In the genomic region with DNA sequence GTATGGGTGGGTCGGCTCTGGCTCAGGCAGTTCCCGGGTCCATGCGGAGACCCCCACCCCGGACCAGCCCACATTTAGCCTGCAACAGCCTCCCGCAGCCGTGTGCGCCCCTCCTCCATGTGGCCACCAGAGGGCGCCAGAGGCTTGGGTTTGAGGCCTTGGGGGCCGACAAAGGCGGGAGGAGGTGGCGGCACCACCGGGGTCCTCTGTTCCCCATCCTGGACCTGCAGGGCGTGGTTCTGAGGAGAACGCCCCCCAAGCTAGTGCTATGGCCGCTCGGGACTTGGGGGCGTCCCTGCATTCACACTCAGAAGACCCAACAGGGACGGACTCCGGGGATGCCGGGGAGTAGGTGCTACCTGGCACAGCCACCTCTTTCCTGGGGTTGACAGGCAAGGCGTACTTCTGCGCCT, we compare ENCODE assay signal across 8 cellular contexts. TPM values are rescaled to one million over a fixed set of nuclear protein-coding genes. Genes with fewer than 3 reads are reported as not detected.
A peak's percentile ranks its signal among the peaks of the same experiment; 100 is the strongest.
DNase-seq lines count a peak whose midpoint lies in the region; ATAC-seq and TF ChIP-seq lines count a peak whose summit lies in the region.

No MANE protein-coding gene starts in this region.

- no peak overlapping the region for H3K4me3 Mint-ChIP-seq in activated CD8-positive, alpha-beta T cell treated with anti-CD3 and anti-CD28 coated beads for 36 hours
- no peak overlapping the region for H3K4me3 Mint-ChIP-seq in naive B cell
- H3K4me3 Mint-ChIP-seq in stimulated activated effector memory CD8-positive, alpha-beta T cell treated with anti-CD3 and anti-CD28 coated beads, Interleukin-12 subunit alpha, Interleukin-12 subunit beta, amount 100 ng/mL, for 72 hours = no peak overlapping the region

- POLR2A ChIA-PET in activated CD8-positive, alpha-beta T cell treated with anti-CD3 and anti-CD28 coated beads for 36 hours (lab: Charles Lee) = interaction anchor here (1.4 kb wide), 1 partner anchor 14 kb away, joined by 4 read pairs; no protein-coding TSS in a partner anchor

- CTCF ChIA-PET in activated CD8-positive, alpha-beta T cell treated with anti-CD3 and anti-CD28 coated beads for 36 hours (lab: Charles Lee) = interaction anchor here (0.9 to 9.5 kb wide), 11 partner anchors 15 to 246 kb away, joined by 3 to 124 read pairs (median 4); no protein-coding TSS in a partner anchor

- TF ChIP-seq CTCF in activated CD8-positive, alpha-beta T cell treated with anti-CD3 and anti-CD28 coated beads for 36 hours (IDR thresholded peaks at IDR 0.05) = peak; percentile 95

- no peaks in the 10 kb centered on the region for H3K36me3 Mint-ChIP-seq in activated CD8-positive, alpha-beta T cell treated with anti-CD3 and anti-CD28 coated beads for 36 hours (ENCODE audit: low read depth)
- H3K36me3 Mint-ChIP-seq in naive B cell = no peaks in the 10 kb centered on the region
- H3K36me3 Mint-ChIP-seq in stimulated activated effector memory CD8-positive, alpha-beta T cell treated with anti-CD3 and anti-CD28 coated beads, Interleukin-12 subunit alpha, Interleukin-12 subunit beta, amount 100 ng/mL, for 72 hours = no peaks in the 10 kb centered on the region

- H3K4me1 Mint-ChIP-seq in activated CD8-positive, alpha-beta T cell treated with anti-CD3 and anti-CD28 coated beads for 36 hours (ENCODE audit: low read depth) = no peaks in the 10 kb centered on the region
- H3K4me1 Mint-ChIP-seq in naive B cell = no peaks in the 10 kb centered on the region
- H3K4me1 Mint-ChIP-seq in stimulated activated effector memory CD8-positive, alpha-beta T cell treated with anti-CD3 and anti-CD28 coated beads, Interleukin-12 subunit alpha, Interleukin-12 subunit beta, amount 100 ng/mL, for 72 hours = peaks cover 8% of the 10 kb centered on the region

- H3K9me3 Mint-ChIP-seq in activated CD8-positive, alpha-beta T cell treated with anti-CD3 and anti-CD28 coated beads for 36 hours = no peaks in the 10 kb centered on the region
- no peaks in the 10 kb centered on the region for H3K9me3 Mint-ChIP-seq in naive B cell
- no peaks in the 10 kb centered on the region for H3K9me3 Mint-ChIP-seq in stimulated activated effector memory CD8-positive, alpha-beta T cell treated with anti-CD3 and anti-CD28 coated beads, Interleukin-12 subunit alpha, Interleukin-12 subunit beta, amount 100 ng/mL, for 72 hours

- H3K27ac Mint-ChIP-seq in activated CD8-positive, alpha-beta T cell treated with anti-CD3 and anti-CD28 coated beads for 36 hours = no peak overlapping the region
- no peak overlapping the region for H3K27ac Mint-ChIP-seq in naive B cell
- H3K27ac Mint-ChIP-seq in stimulated activated effector memory CD8-positive, alpha-beta T cell treated with anti-CD3 and anti-CD28 coated beads, Interleukin-12 subunit alpha, Interleukin-12 subunit beta, amount 100 ng/mL, for 72 hours = no peak overlapping the region

- H3K27me3 Mint-ChIP-seq in activated CD8-positive, alpha-beta T cell treated with anti-CD3 and anti-CD28 coated beads for 36 hours = peaks cover 15% of the 10 kb centered on the region
- peaks cover 16 to 55% (median 37%) of the 10 kb centered on the region in 3 donors for H3K27me3 Mint-ChIP-seq in naive B cell

- intact Hi-C loops in activated CD8-positive, alpha-beta T cell treated with anti-CD3 and anti-CD28 coated beads for 36 hours (cut with micrococcal nuclease) = loop anchor here (2.0 kb wide), 1 partner anchor 222 kb away; no protein-coding TSS in a partner anchor

- peak; percentile 85 for ATAC-seq in activated CD8-positive, alpha-beta T cell treated with anti-CD3 and anti-CD28 coated beads for 36 hours
- peak; percentile 48 to 49 for ATAC-seq in naive B cell (ENCODE audit: low read depth in 2 of 2)
- ATAC-seq in stimulated activated effector memory CD8-positive, alpha-beta T cell treated with anti-CD3 and anti-CD28 coated beads, Interleukin-12 subunit alpha, Interleukin-12 subunit beta, amount 100 ng/mL, for 72 hours = peak; percentile 47
- ATAC-seq in GM19452 (IDR thresholded peaks at IDR 0.05; ENCODE audit: unreplicated experiment) = no peak

- DNase-seq in NCI-H2081 (lab: John Stamatoyannopoulos, UW) = peak; percentile 52 to 57
- DNase-seq in NCI-H2081 treated with DMSO at 0.1 percent for 48 hours (lab: John Stamatoyannopoulos, UW) = no peak
- DNase-seq in NCI-H2171 treated with DMSO at 0.1 percent for 48 hours (lab: John Stamatoyannopoulos, UW) = peak; percentile 87
- peak; percentile 79 for DNase-seq in activated CD8-positive, alpha-beta T cell treated with anti-CD3 and anti-CD28 coated beads for 36 hours
- peak; percentile 67 for DNase-seq in effector CD8-positive, alpha-beta T cell (lab: John Stamatoyannopoulos, UW)
- peak; percentile 56 for DNase-seq in naive B cell
- peak; percentile 68 to 82 for DNase-seq in stimulated activated effector memory CD8-positive, alpha-beta T cell treated with anti-CD3 and anti-CD28 coated beads, Interleukin-12 subunit alpha, Interleukin-12 subunit beta, amount 100 ng/mL, for 72 hours (ENCODE audit: low spot score in 2 of 2)

RNA-seq across cellular contexts. Expression of a gene that starts 16.5 kb away (rescaled TPM):
- total RNA-seq in activated CD8-positive, alpha-beta T cell treated with anti-CD3 and anti-CD28 coated beads for 36 hours = 10 to 100 TPM in 1 of 2 experiments, 1 to 10 TPM in 1; 9.8 to 11.5 TPM
- polyA plus RNA-seq in naive B cell (ENCODE audit: low read depth in 6 of 6) = not detected
